ENCODE assay signal across 12 cellular contexts in the genomic region with DNA sequence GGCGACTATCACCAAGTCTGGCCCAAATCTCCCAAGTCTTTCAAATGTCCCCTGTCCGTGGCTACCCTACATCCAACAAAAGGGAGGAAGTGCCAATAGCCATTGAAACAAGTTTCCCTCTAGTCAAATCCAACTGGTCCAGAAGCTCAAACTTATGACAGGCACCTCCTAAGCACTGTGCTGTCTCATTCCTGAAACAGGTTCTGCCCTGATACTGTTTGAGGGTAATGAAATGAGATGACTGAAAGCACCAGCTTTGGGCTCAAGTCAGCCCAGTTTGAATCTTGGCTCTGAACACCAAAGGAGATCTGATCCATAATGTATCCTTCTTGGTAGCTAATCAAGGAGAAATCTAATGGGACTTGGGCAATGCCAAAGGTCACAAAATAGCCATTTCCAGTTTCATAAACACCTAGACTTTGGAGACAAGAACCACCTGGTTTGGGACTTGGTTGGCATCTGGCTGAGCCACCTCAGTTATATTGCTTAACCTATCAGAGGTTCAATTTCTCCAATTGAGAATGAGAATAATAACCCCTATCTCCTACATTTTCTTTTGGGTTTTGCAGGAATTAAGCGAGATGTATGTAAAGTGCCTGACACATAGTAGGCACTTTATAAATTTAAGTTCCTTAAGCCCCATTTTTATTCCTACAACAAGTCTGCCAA. TPM values are rescaled to one million over a fixed set of nuclear protein-coding genes. Genes with fewer than 3 reads are reported as not detected.
DNase-seq lines count a peak whose midpoint lies in the region; ATAC-seq and TF ChIP-seq lines count a peak whose summit lies in the region.
"Had no signal": no experiment of that assay in that cellular context is flagged by ENCODE, and none has a peak within 500 bp of the region (broad histone marks: within the 10 kb centered on the region; RNA-seq: fewer than 3 reads in every experiment).

No MANE protein-coding gene starts in this region.

- H3K9me3 ChIP-seq in left ventricle myocardium inferior (replicated peaks) = no peaks in the 10 kb centered on the region
- no peaks in the 10 kb centered on the region for H3K9me3 ChIP-seq in right atrium auricular region
- H3K9me3 ChIP-seq in muscle layer of colon (ENCODE audit: low read length) = no peaks in the 10 kb centered on the region
- H3K9me3 ChIP-seq in uterus = no peaks in the 10 kb centered on the region
- H3K9me3 ChIP-seq: SJCRH30 had no signal

- no peak for ATAC-seq in activated naive CD8-positive, alpha-beta T cell treated with anti-CD3 and anti-CD28 coated beads, Interleukin-2, amount 10 ng/mL, durations not matched to agents 7 days and 5 days (ENCODE audit: low read depth)
- ATAC-seq in HG03175 (IDR thresholded peaks at IDR 0.05; ENCODE audit: unreplicated experiment) = no peak

- H3K4me1 ChIP-seq in left ventricle myocardium inferior = peaks cover 10% of the 10 kb centered on the region
- H3K4me1 ChIP-seq in right atrium auricular region = peaks cover 0 to 9% of the 10 kb centered on the region in 2 donors
- peaks cover 12% of the 10 kb centered on the region for H3K4me1 ChIP-seq in muscle layer of colon (ENCODE audit: insufficient read depth, low read length)
- H3K4me1 ChIP-seq in uterus = peaks cover 0 to 9% of the 10 kb centered on the region in 2 donors

- no peak overlapping the region for H3K9ac ChIP-seq in muscle layer of colon (ENCODE audit: low read length)

- no peak overlapping the region for H3K27ac ChIP-seq in left ventricle myocardium inferior (replicated peaks)
- no peak overlapping the region for H3K27ac ChIP-seq in right atrium auricular region
- no peak overlapping the region for H3K27ac ChIP-seq in muscle layer of colon (ENCODE audit: low read depth, low read length)
- peak overlapping the region in 1 of 2 donors; percentile 56 for H3K27ac ChIP-seq in uterus
- H3K27ac ChIP-seq: SJCRH30 had no signal

- POLR2A ChIA-PET in activated naive CD8-positive, alpha-beta T cell treated with anti-CD3 and anti-CD28 coated beads, Interleukin-2, amount 10 ng/mL, durations not matched to agents 7 days and 5 days (lab: Charles Lee) = interaction anchor here (1.5 to 1.7 kb wide), 2 partner anchors 32 to 116 kb away, joined by 5 read pairs; no protein-coding TSS in a partner anchor

- H3K27me3 ChIP-seq in left ventricle myocardium inferior (ENCODE audit: low read depth) (no peaks in the 10 kb centered on the region), right atrium auricular region (no peaks in the 10 kb centered on the region), muscle layer of colon (ENCODE audit: control insufficient read depth in 1 of 2, insufficient read depth in 2 of 2, low read length in 2 of 2) (no peaks in the 10 kb centered on the region), uterus (no peaks in the 10 kb centered on the region)
- H3K27me3 ChIP-seq: SJCRH30 had no signal

- no peaks in the 10 kb centered on the region for H3K36me3 Mint-ChIP-seq in activated naive CD8-positive, alpha-beta T cell treated with anti-CD3 and anti-CD28 coated beads, Interleukin-2, amount 10 ng/mL, durations not matched to agents 7 days and 5 days

- H3K4me3 Mint-ChIP-seq in activated naive CD8-positive, alpha-beta T cell treated with anti-CD3 and anti-CD28 coated beads, Interleukin-2, amount 10 ng/mL, durations not matched to agents 7 days and 5 days = peak overlapping the region; percentile 64

- peaks cover 2% of the 10 kb centered on the region for H3K4me1 Mint-ChIP-seq in activated naive CD8-positive, alpha-beta T cell treated with anti-CD3 and anti-CD28 coated beads, Interleukin-2, amount 10 ng/mL, durations not matched to agents 7 days and 5 days

- TF ChIP-seq CTCF in left ventricle myocardium inferior (IDR thresholded peaks at IDR 0.05; ENCODE audit: borderline replicate concordance) = no peak
- no peak for TF ChIP-seq CTCF in right atrium auricular region (IDR thresholded peaks at IDR 0.05)
- no peak for TF ChIP-seq CTCF in uterus (IDR thresholded peaks at IDR 0.05)

- peaks cover 2% of the 10 kb centered on the region for H3K27me3 Mint-ChIP-seq in activated naive CD8-positive, alpha-beta T cell treated with anti-CD3 and anti-CD28 coated beads, Interleukin-2, amount 10 ng/mL, durations not matched to agents 7 days and 5 days

- no peak for TF ChIP-seq POLR2A in uterus (IDR thresholded peaks at IDR 0.05)

- peak overlapping the region; percentile 70 for H3K4me3 ChIP-seq in left ventricle myocardium inferior
- H3K4me3 ChIP-seq in right atrium auricular region = peak overlapping the region in 1 of 2 donors; percentile 62
- peak overlapping the region; percentile 42 to 46 for H3K4me3 ChIP-seq in muscle layer of colon (ENCODE audit: low read depth in 1 of 2, low read length in 2 of 2)
- H3K4me3 ChIP-seq in uterus = peak overlapping the region; percentile 36 to 40
- H3K4me3 ChIP-seq: SJCRH30 had no signal

- intact Hi-C loops in left ventricle myocardium inferior (cut with micrococcal nuclease) = no loop called here
- intact Hi-C loops in uterus (cut with DNase I; ENCODE audit: low total_unique reads) = no loop called here

- H3K9me3 Mint-ChIP-seq in activated naive CD8-positive, alpha-beta T cell treated with anti-CD3 and anti-CD28 coated beads, Interleukin-2, amount 10 ng/mL, durations not matched to agents 7 days and 5 days = no peaks in the 10 kb centered on the region

- H3K36me3 ChIP-seq in left ventricle myocardium inferior (no peaks in the 10 kb centered on the region), right atrium auricular region (no peaks in the 10 kb centered on the region), muscle layer of colon (ENCODE audit: insufficient read depth, low read length) (no peaks in the 10 kb centered on the region), uterus (no peaks in the 10 kb centered on the region)
- H3K36me3 ChIP-seq: SJCRH30 had no signal

- DNase-seq in left ventricle myocardium inferior (no peak), right atrium auricular region (ENCODE audit: low spot score) (no peak), uterus (no peak), cerebellar nuclear complex (lab: John Stamatoyannopoulos, UW) (no peak)
- DNase-seq in activated naive CD8-positive, alpha-beta T cell treated with anti-CD3 and anti-CD28 coated beads, Interleukin-2, amount 10 ng/mL, durations not matched to agents 7 days and 5 days = no peak
- DNase-seq in stimulated activated CD4-positive, alpha-beta T cell treated with anti-CD3 and anti-CD28 coated beads, Interleukin-4, amount 100 ng/mL, for 24 hours = no peak
- DNase-seq: hippocampal formation, NCI-H2081, NCI-H82, SJCRH30 had no signal

- H3K27ac Mint-ChIP-seq in activated naive CD8-positive, alpha-beta T cell treated with anti-CD3 and anti-CD28 coated beads, Interleukin-2, amount 10 ng/mL, durations not matched to agents 7 days and 5 days = no peak overlapping the region

RNA-seq across cellular contexts. Expression of a gene that starts 34.7 kb away (rescaled TPM):
- total RNA-seq in left ventricle myocardium inferior (13.7 TPM), right atrium auricular region (10 to 100 TPM; 37.9 to 53.4 TPM), uterus (10 to 100 TPM; 38.7 to 64.1 (median 56.6) TPM)
- total RNA-seq in activated naive CD8-positive, alpha-beta T cell treated with anti-CD3 and anti-CD28 coated beads, Interleukin-2, amount 10 ng/mL, durations not matched to agents 7 days and 5 days = 10 to 100 TPM; 25.4 to 26.1 TPM
